Comparison of ENCODE assay signal across 8 cellular contexts in the genomic region with DNA sequence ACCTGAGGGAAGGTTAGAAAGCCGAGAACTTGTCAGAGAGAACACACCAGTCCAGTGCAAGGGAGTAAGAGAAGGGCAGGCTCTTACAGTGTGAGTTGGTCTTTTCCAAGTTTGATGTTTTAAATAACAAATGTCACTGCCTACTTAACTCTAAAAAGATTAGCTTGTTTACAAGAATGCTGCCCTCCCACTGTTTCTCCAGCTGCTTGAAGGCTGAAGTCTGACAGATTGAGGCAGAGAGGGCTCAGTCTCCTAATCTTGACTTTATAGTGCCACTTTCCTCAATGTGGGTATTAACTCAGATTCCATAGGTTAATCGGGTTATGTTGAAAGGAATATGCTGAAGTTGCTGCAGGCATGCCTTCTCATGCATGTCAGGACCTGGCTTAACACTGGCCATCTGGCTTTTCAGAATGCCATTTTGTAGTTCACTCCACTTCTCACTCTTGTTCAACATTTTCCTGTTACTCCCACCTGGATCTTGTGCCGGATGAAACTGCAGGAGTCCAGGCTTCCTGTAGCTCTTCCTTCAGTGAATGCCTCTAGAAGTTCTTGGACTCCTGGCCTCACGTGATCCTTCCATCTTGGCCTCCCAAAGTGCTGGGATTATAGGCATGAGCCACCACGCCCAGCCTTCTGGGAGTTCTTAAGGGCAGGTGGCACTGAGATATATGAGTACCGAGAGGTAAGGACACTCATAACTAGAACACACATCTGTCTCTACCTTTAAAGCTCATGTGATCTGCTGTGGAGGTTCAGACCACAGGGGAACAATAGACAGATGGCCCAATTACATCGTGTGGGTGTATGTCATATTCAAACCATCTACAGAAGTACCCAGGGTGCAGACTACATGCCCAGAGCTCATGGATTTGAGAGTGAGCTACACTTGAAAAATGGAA.
DNase-seq lines count a peak whose midpoint lies in the region; ATAC-seq and TF ChIP-seq lines count a peak whose summit lies in the region.

No MANE protein-coding gene starts in this region.

- H3K27ac ChIP-seq in suprapubic skin, result no peak overlapping the region

- peak overlapping the region; percentile 75 for H3K27ac Mint-ChIP-seq in glutamatergic neuron (ENCODE audit: unreplicated experiment)

- TF ChIP-seq EP300 in suprapubic skin (IDR thresholded peaks at IDR 0.05), result no peak

- H3K4me3 Mint-ChIP-seq in glutamatergic neuron (ENCODE audit: unreplicated experiment), result no peak overlapping the region

- TF ChIP-seq CTCF in glutamatergic neuron (IDR thresholded peaks at IDR 0.05; ENCODE audit: partially characterized antibody, unreplicated experiment) (no peak), omental fat pad (IDR thresholded peaks at IDR 0.05) (no peak), suprapubic skin (IDR thresholded peaks at IDR 0.05) (no peak)

- no peaks in the 10 kb centered on the region for H3K27me3 ChIP-seq in suprapubic skin

- H3K9me3 ChIP-seq in suprapubic skin, result no peaks in the 10 kb centered on the region

- H3K36me3 ChIP-seq in suprapubic skin, result no peaks in the 10 kb centered on the region

- DNase-seq in glutamatergic neuron (no peak), omental fat pad (ENCODE audit: low spot score) (no peak), ACHN (no peak), suprapubic skin (ENCODE audit: low spot score in 2 of 2) (no peak)
- DNase-seq in stimulated activated naive CD4-positive, alpha-beta T cell treated with Interleukin-2 at 50 U/mL for 16 hours (lab: John Stamatoyannopoulos, UW), result no peak

- H3K27me3 Mint-ChIP-seq in glutamatergic neuron (ENCODE audit: unreplicated experiment), result no peaks in the 10 kb centered on the region

- peaks cover 13% of the 10 kb centered on the region for H3K4me1 ChIP-seq in suprapubic skin

- WGBS in suprapubic skin, result 79% methylated on average over 7 of the region's 7 CpGs

- ATAC-seq in GM18502 (IDR thresholded peaks at IDR 0.05; ENCODE audit: poor library complexity, unreplicated experiment) (peak; percentile 87), GM21360 (IDR thresholded peaks at IDR 0.05; ENCODE audit: unreplicated experiment) (peak; percentile 85), HG03378 (IDR thresholded peaks at IDR 0.05; ENCODE audit: unreplicated experiment) (peak; percentile 87), omental fat pad (ENCODE audit: low FRiP score) (no peak)

- H3K4me1 Mint-ChIP-seq in glutamatergic neuron (ENCODE audit: low read depth, unreplicated experiment), result peaks cover 22% of the 10 kb centered on the region

- no peak for TF ChIP-seq POLR2A in suprapubic skin (IDR thresholded peaks at IDR 0.05)

- no peak overlapping the region for H3K4me3 ChIP-seq in suprapubic skin

- H3K9me3 Mint-ChIP-seq in glutamatergic neuron (ENCODE audit: unreplicated experiment), result no peaks in the 10 kb centered on the region

- no peaks in the 10 kb centered on the region for H3K36me3 Mint-ChIP-seq in glutamatergic neuron (ENCODE audit: unreplicated experiment)

- in situ Hi-C loops in ACHN (cut with HindIII; ENCODE audit: low pct_ligation_motif_present, low pct_unique_long_range_greater_than_20kb, low sequenced_read_pairs), result no loop called here
